8 cellular contexts compared by ENCODE assay signal in genomic region chr5:98927242-98927987, GRCh38. TPM values are rescaled to one million over a fixed set of nuclear protein-coding genes. Genes with fewer than 3 reads are reported as not detected.
DNase-seq lines count a peak whose midpoint lies in the region; ATAC-seq lines count a peak whose summit lies in the region.

No MANE protein-coding gene starts in this region.

- no peaks in the 10 kb centered on the region for H3K27me3 ChIP-seq in SJSA1 (replicated peaks)
- no peaks in the 10 kb centered on the region for H3K27me3 ChIP-seq in skeletal muscle satellite cell (ENCODE audit: control insufficient read depth, insufficient read depth, low read length)

- H3K4me3 Mint-ChIP-seq in activated naive CD8-positive, alpha-beta T cell treated with anti-CD3 and anti-CD28 coated beads, Interleukin-2, amount 50 U/mL, for 24 hours = peak overlapping the region; percentile 98

- peak overlapping the region; percentile 100 for H3K9ac ChIP-seq in skeletal muscle satellite cell (ENCODE audit: low read depth, low read length)

- no peaks in the 10 kb centered on the region for H3K9me3 Mint-ChIP-seq in activated naive CD8-positive, alpha-beta T cell treated with anti-CD3 and anti-CD28 coated beads, Interleukin-2, amount 50 U/mL, for 24 hours

- H3K9me3 ChIP-seq in SJSA1 (replicated peaks) (no peaks in the 10 kb centered on the region), skeletal muscle satellite cell (replicated peaks; ENCODE audit: low read length) (no peaks in the 10 kb centered on the region)

- H3K27ac ChIP-seq in SJSA1 = peak overlapping the region; percentile 9

- DNase-seq in A172 (ENCODE audit: low spot score) (peak; percentile 71), SJSA1 (ENCODE audit: low read depth in 1 of 2, low spot score in 2 of 2) (peak in 1 of 2 experiments; percentile 62), foreskin melanocyte (no peak)
- DNase-seq in activated naive CD8-positive, alpha-beta T cell treated with anti-CD3 and anti-CD28 coated beads, Interleukin-2, amount 50 U/mL, for 24 hours = peak; percentile 54

- ATAC-seq in GM18498 (IDR thresholded peaks at IDR 0.05; ENCODE audit: unreplicated experiment) (peak; percentile 0), HG03196 (IDR thresholded peaks at IDR 0.05; ENCODE audit: unreplicated experiment) (peak; percentile 16)
- peak; percentile 48 for ATAC-seq in activated naive CD8-positive, alpha-beta T cell treated with anti-CD3 and anti-CD28 coated beads, Interleukin-2, amount 50 U/mL, for 24 hours

- H3K4me1 Mint-ChIP-seq in activated naive CD8-positive, alpha-beta T cell treated with anti-CD3 and anti-CD28 coated beads, Interleukin-2, amount 50 U/mL, for 24 hours = peaks cover 63% of the 10 kb centered on the region

- peaks cover 40% of the 10 kb centered on the region for H3K36me3 Mint-ChIP-seq in activated naive CD8-positive, alpha-beta T cell treated with anti-CD3 and anti-CD28 coated beads, Interleukin-2, amount 50 U/mL, for 24 hours (ENCODE audit: low read depth)

- H3K4me1 ChIP-seq in SJSA1 (replicated peaks) (peaks cover 4% of the 10 kb centered on the region; the same call in 1 of the 2 replicates), skeletal muscle satellite cell (ENCODE audit: control insufficient read depth, insufficient read depth, low read length) (peaks cover 12% of the 10 kb centered on the region)

- no peaks in the 10 kb centered on the region for H3K27me3 Mint-ChIP-seq in activated naive CD8-positive, alpha-beta T cell treated with anti-CD3 and anti-CD28 coated beads, Interleukin-2, amount 50 U/mL, for 24 hours

- H3K27ac Mint-ChIP-seq in activated naive CD8-positive, alpha-beta T cell treated with anti-CD3 and anti-CD28 coated beads, Interleukin-2, amount 50 U/mL, for 24 hours = peak overlapping the region; percentile 99

- H3K36me3 ChIP-seq in SJSA1 (peaks cover 63% of the 10 kb centered on the region), skeletal muscle satellite cell (ENCODE audit: insufficient read depth, low read length) (peaks cover 31% of the 10 kb centered on the region)

- H3K4me3 ChIP-seq in SJSA1 (peak overlapping the region; percentile 78), iPS-11a (ENCODE audit: low read depth, low read length) (peak overlapping the region; percentile 76), skeletal muscle satellite cell (ENCODE audit: low read length) (peak overlapping the region; percentile 95)

- peak overlapping the region; percentile 83 for H3K4me2 ChIP-seq in skeletal muscle satellite cell (ENCODE audit: low read length)

RNA-seq across cellular contexts. Expression of gene CHD1, which starts 1.4 kb away (rescaled TPM):
- total RNA-seq in A172 (2014; rRNA removed; shearing (Covaris generic)) = 43.5 and 55.1 TPM in 2 replicates
- 27.3 and 61.0 TPM in 2 replicates for total RNA-seq in SJSA1 (2014; rRNA removed; shearing (Covaris generic))
- total RNA-seq in skeletal muscle satellite cell (2012; rRNA removed) = 36.9 and 47.7 TPM in 2 replicates
